Comparison of ENCODE assay signal across 20 cellular contexts in genomic region chr2:39178756-39179155, GRCh38. TPM values are rescaled to one million over a fixed set of nuclear protein-coding genes. Genes with fewer than 3 reads are reported as not detected.
A peak's percentile ranks its signal among the peaks of the same experiment; 100 is the strongest.
DNase-seq lines count a peak whose midpoint lies in the region; ATAC-seq, FAIRE-seq and TF ChIP-seq lines count a peak whose summit lies in the region.
"Had no signal": no experiment of that assay in that cellular context is flagged by ENCODE, and none has a peak within 500 bp of the region (broad histone marks: within the 10 kb centered on the region; RNA-seq: fewer than 3 reads in every experiment).

No MANE protein-coding gene starts in this region.

- no peaks in the 10 kb centered on the region for H3K9me2 ChIP-seq in SK-N-SH

- H3K4me1 ChIP-seq in A549 (no peaks in the 10 kb centered on the region), IMR-90 (ENCODE audit: control insufficient read depth, insufficient read depth, low read length) (no peaks in the 10 kb centered on the region), K562 (replicated peaks in 1 of 2; ENCODE audit: control insufficient read depth in 2 of 2, insufficient read depth in 2 of 2, low read length in 2 of 2) (no peaks in the 10 kb centered on the region), SK-N-SH (ENCODE audit: control insufficient read depth in 1 of 2, insufficient read depth in 2 of 2, low read depth in 1 of 2, low read length in 1 of 2) (peaks cover 0 to 11% of the 10 kb centered on the region in 2 experiments; a peak in 1 of 4 replicates)
- H3K4me1 ChIP-seq: BLaER1 treated with 17β-estradiol and CSF1 and Interleukin-3, amounts not matched to agents 10 nM and 100 nM had no signal

- H3K27me3 ChIP-seq in IMR-90 (ENCODE audit: control insufficient read depth, insufficient read depth, low read length) (no peaks in the 10 kb centered on the region), K562 (ENCODE audit: control insufficient read depth in 2 of 2, insufficient read depth in 2 of 2, low read length in 2 of 2) (no peaks in the 10 kb centered on the region), SK-N-SH (ENCODE audit: insufficient read depth) (no peaks in the 10 kb centered on the region)
- H3K27me3 ChIP-seq: BLaER1 treated with 17β-estradiol and CSF1 and Interleukin-3, amounts not matched to agents 10 nM and 100 nM had no signal

- FAIRE-seq in A549 (lab: Jason Lieb, UNC) (no peak), K562 (lab: Jason Lieb, UNC) (no peak)
- FAIRE-seq: A204.1, D721Med, G401.6, GM12891, GM19239 had no signal

- H3K27ac ChIP-seq in A549 (no peak overlapping the region), IMR-90 (ENCODE audit: insufficient read depth, low read length) (no peak overlapping the region), K562 (ENCODE audit: extremely low read depth, low read depth, low read length) (no peak overlapping the region), SK-N-SH (ENCODE audit: low read depth in 2 of 2, low read length in 1 of 2) (no peak overlapping the region)
- H3K27ac ChIP-seq: BLaER1 treated with 17β-estradiol and CSF1 and Interleukin-3, amounts not matched to agents 10 nM and 100 nM had no signal

- no peak overlapping the region for H3K4ac ChIP-seq in IMR-90 (ENCODE audit: low read depth, low read length)

- WGBS in A549 (ENCODE audit: missing lambda C conversion rate): 75% methylated on average over 4 of the region's 4 CpGs
- 100% methylated on average over 1 of the region's 4 CpGs; no CpG with 5 or more reads in 1 of the 2 experiments for WGBS in IMR-90 (ENCODE audit: extremely low coverage in 2 of 2, insufficient read length in 1 of 2), 2 experiments
- 52% methylated on average over 4 of the region's 4 CpGs for WGBS in K562 (ENCODE audit: insufficient coverage, low coverage, missing lambda C conversion rate)
- 87% methylated on average over 4 of the region's 4 CpGs for whole genome bisulfite sequencing in SK-N-SH (ENCODE audit: low lambda C conversion rate)

- TF ChIP-seq RAD21 in A549 (conservative IDR thresholded peaks at IDR 0.05 in 1 of 2, IDR thresholded peaks at IDR 0.05 in 1 of 2) (no peak), IMR-90 (IDR thresholded peaks at IDR 0.05; ENCODE audit: low read length) (no peak), K562 (CRISPR knock-in tag; conservative IDR thresholded peaks at IDR 0.05 in 1 of 2, IDR thresholded peaks at IDR 0.05 in 1 of 2) (no peak), SK-N-SH (IDR thresholded peaks at IDR 0.05; ENCODE audit: low read length) (no peak)

- no peaks in the 10 kb centered on the region for H3K79me1 ChIP-seq in IMR-90 (ENCODE audit: low read depth in 1 of 2, low read length in 2 of 2)

- H3F3A ChIP-seq in SK-N-SH (replicated peaks; ENCODE audit: insufficient read depth): no peaks in the 10 kb centered on the region

- no peak for ATAC-seq in A549
- ATAC-seq in IMR-90 (ENCODE audit: low read depth): no peak
- ATAC-seq in K562: no peak
- ATAC-seq in GM19395 (IDR thresholded peaks at IDR 0.05; ENCODE audit: unreplicated experiment): no peak
- ATAC-seq: CD8-positive, alpha-beta T cell had no signal

- H3K18ac ChIP-seq in IMR-90 (ENCODE audit: low read depth, low read length): no peak overlapping the region

- H3K4me2 ChIP-seq in A549: no peak overlapping the region
- no peak overlapping the region for H3K4me2 ChIP-seq in IMR-90 (ENCODE audit: low read depth, low read length)
- H3K4me2 ChIP-seq in K562 (ENCODE audit: insufficient read depth, low read length): no peak overlapping the region
- H3K4me2 ChIP-seq in SK-N-SH: no peak overlapping the region
- H3K4me2 ChIP-seq: BLaER1 treated with 17β-estradiol and CSF1 and Interleukin-3, amounts not matched to agents 10 nM and 100 nM had no signal

- BruUV-seq in IMR-90 (replicated peaks; lab: Mats Ljungman, UMichigan) (no TSS peak), K562 (replicated peaks; lab: Mats Ljungman, UMichigan) (no TSS peak)

- DNase-seq in A549 (ENCODE audit: low read depth in 1 of 2, low spot score in 1 of 2): no peak
- DNase-seq in IMR-90: no peak
- no peak for DNase-seq in K562 (ENCODE audit: extremely low read depth in 1 of 4, low spot score in 3 of 4)
- no peak for DNase-seq in SK-N-SH
- DNase-seq in H4 (ENCODE audit: low spot score): no peak
- DNase-seq: 8988T; AML-193; Caco-2; Calu3; CD4-positive, alpha-beta T cell; CD8-positive, alpha-beta T cell; DMS79 treated with DMSO at 0.1 percent for 48 hours; GF-D8 had no signal

- no peak overlapping the region for H4K8ac ChIP-seq in IMR-90 (ENCODE audit: low read depth in 2 of 2, low read length in 2 of 2)

- intact Hi-C loops in IMR-90 (cut with micrococcal nuclease) (no loop called here), K562 (cut with micrococcal nuclease) (no loop called here)

- H3K9me3 ChIP-seq in A549 (no peaks in the 10 kb centered on the region), IMR-90 (ENCODE audit: control insufficient read depth, insufficient read depth, low read length) (no peaks in the 10 kb centered on the region), K562 (replicated peaks; ENCODE audit: control insufficient read depth, insufficient read depth, low read depth, low read length) (no peaks in the 10 kb centered on the region), SK-N-SH (no peaks in the 10 kb centered on the region)
- H3K9me3 ChIP-seq: BLaER1 treated with 17β-estradiol and CSF1 and Interleukin-3, amounts not matched to agents 10 nM and 100 nM; Caco-2 had no signal

- H3K4me3 ChIP-seq in A549: no peak overlapping the region
- H3K4me3 ChIP-seq in IMR-90 (ENCODE audit: insufficient read depth, low read depth, low read length): no peak overlapping the region
- no peak overlapping the region for H3K4me3 ChIP-seq in K562
- H3K4me3 ChIP-seq in SK-N-SH (ENCODE audit: low read depth in 2 of 2, low read length in 1 of 2): no peak overlapping the region
- H3K4me3 ChIP-seq: BLaER1 treated with 17β-estradiol and CSF1 and Interleukin-3, amounts not matched to agents 10 nM and 100 nM had no signal

- H3K9ac ChIP-seq in IMR-90 (ENCODE audit: low read depth, low read length) (no peak overlapping the region), K562 (ENCODE audit: insufficient read depth in 1 of 2, low read depth in 2 of 2, low read length in 2 of 2) (no peak overlapping the region), SK-N-SH (no peak overlapping the region)
- H3K9ac ChIP-seq: BLaER1 treated with 17β-estradiol and CSF1 and Interleukin-3, amounts not matched to agents 10 nM and 100 nM had no signal

- no peak overlapping the region for H2AK9ac ChIP-seq in IMR-90 (replicated peaks; ENCODE audit: low read depth, low read length, poor library complexity)

- no peak overlapping the region for H2AK5ac ChIP-seq in IMR-90 (ENCODE audit: low read depth, low read length)

- no peak overlapping the region for H2BK20ac ChIP-seq in IMR-90 (ENCODE audit: low read depth, low read length)

- CTCF ChIA-PET in A549 (lab: Yijun Ruan, JAX) (interaction anchor here (1.0 to 1.1 kb wide), 2 partner anchors 10 to 119 kb away, joined by 3 read pairs; no protein-coding TSS in a partner anchor), IMR-90 (lab: Yijun Ruan, JAX) (no interaction called here), K562 (lab: Yijun Ruan, JAX; ENCODE audit: low intra/inter-chr PET ratio) (no interaction called here), SK-N-SH (lab: Yijun Ruan, JAX) (interaction anchor here (0.9 to 1.9 kb wide), 2 partner anchors 11 to 49 kb away, joined by 3 to 9 read pairs; no protein-coding TSS in a partner anchor)

- in situ Hi-C loops in IMR-90 (cut with MboI; ENCODE audit: low sequenced_read_pairs): no loop called here
- in situ Hi-C loops in K562 (cut with MboI): no loop called here

- H3K14ac ChIP-seq in IMR-90 (replicated peaks; ENCODE audit: low read depth, low read length): no peak overlapping the region

- H2BK120ac ChIP-seq in IMR-90 (ENCODE audit: low read depth, low read length): no peak overlapping the region

- H3K56ac ChIP-seq in IMR-90 (ENCODE audit: extremely low read depth, insufficient read depth, low read length): no peak overlapping the region

- POLR2A ChIA-PET in A549 (lab: Yijun Ruan, JAX): no interaction called here
- POLR2A ChIA-PET in IMR-90 (lab: Charles Lee; ENCODE audit: unreplicated experiment): no interaction called here
- POLR2A ChIA-PET in K562 (lab: Yijun Ruan, JAX): no interaction called here
- POLR2A ChIA-PET in SK-N-SH (lab: Yijun Ruan, JAX): no interaction called here

- H3K23ac ChIP-seq in IMR-90 (ENCODE audit: low read depth, low read length): no peak overlapping the region

- no peak overlapping the region for H2BK5ac ChIP-seq in IMR-90 (ENCODE audit: low read depth, low read length, poor library complexity, severe bottlenecking)

- TF ChIP-seq CTCF in A549 (IDR thresholded peaks at IDR 0.05) (no peak), IMR-90 (conservative IDR thresholded peaks at IDR 0.05; ENCODE audit: low read depth, low read length) (no peak), K562 (IDR thresholded peaks at IDR 0.05 in 2 of 3, conservative IDR thresholded peaks at IDR 0.05 in 1 of 3; ENCODE audit: insufficient read depth in 2 of 3, low read depth in 1 of 3, low read length in 3 of 3) (no peak), SK-N-SH (IDR thresholded peaks at IDR 0.05) (no peak)

- H4K5ac ChIP-seq in IMR-90 (ENCODE audit: low read depth, low read length): no peak overlapping the region

- H3K79me2 ChIP-seq in K562 (ENCODE audit: control insufficient read depth, insufficient read depth, low read length) (no peaks in the 10 kb centered on the region), SK-N-SH (ENCODE audit: insufficient read depth) (no peaks in the 10 kb centered on the region)

- no peaks in the 10 kb centered on the region for H3K9me1 ChIP-seq in IMR-90 (ENCODE audit: insufficient read depth, low read length)
- H3K9me1 ChIP-seq in K562 (ENCODE audit: control insufficient read depth, insufficient read depth, low read length): no peaks in the 10 kb centered on the region

- no peak overlapping the region for H2AFZ ChIP-seq in IMR-90 (replicated peaks; ENCODE audit: low read length, poor library complexity)
- H2AFZ ChIP-seq in K562 (ENCODE audit: low read depth, low read length): 0 out of 2 replicates have a peak overlapping the region, but pooled peaks have one; percentile 14
- no peak overlapping the region for H2AFZ ChIP-seq in SK-N-SH (ENCODE audit: low read depth)

- TF ChIP-seq EP300 in A549 (IDR thresholded peaks at IDR 0.05): no peak
- TF ChIP-seq EP300 in K562 (IDR thresholded peaks at IDR 0.05; ENCODE audit: low read length): no peak
- no peak for TF ChIP-seq EP300 in SK-N-SH (IDR thresholded peaks at IDR 0.05; ENCODE audit: borderline replicate concordance in 1 of 2, low read depth in 1 of 2, low read length in 1 of 2)

- no peak overlapping the region for H2BK15ac ChIP-seq in IMR-90 (ENCODE audit: low read depth, low read length)

- TF ChIP-seq POLR2A in A549 (IDR thresholded peaks at IDR 0.05; ENCODE audit: low read length) (no peak), IMR-90 (IDR thresholded peaks at IDR 0.05; ENCODE audit: low read depth, low read length) (no peak), K562 (conservative IDR thresholded peaks at IDR 0.05) (no peak)

- dilution Hi-C loops in IMR-90 (cut with HindIII; ENCODE audit: low sequenced_read_pairs, unreplicated experiment): no loop called here

- H4K91ac ChIP-seq in IMR-90 (ENCODE audit: insufficient read depth, low read depth, low read length): no peak overlapping the region

- H3K36me3 ChIP-seq in IMR-90 (ENCODE audit: control insufficient read depth, insufficient read depth, low read length) (no peaks in the 10 kb centered on the region), K562 (ENCODE audit: control insufficient read depth, insufficient read depth, low read length) (no peaks in the 10 kb centered on the region), SK-N-SH (replicated peaks in 1 of 2; ENCODE audit: control insufficient read depth in 1 of 2, insufficient read depth in 2 of 2, low read length in 1 of 2) (peaks cover 4% of the 10 kb centered on the region in 2 experiments)
- H3K36me3 ChIP-seq: BLaER1 treated with 17β-estradiol and CSF1 and Interleukin-3, amounts not matched to agents 10 nM and 100 nM had no signal

- no peaks in the 10 kb centered on the region for H4K20me1 ChIP-seq in IMR-90 (ENCODE audit: insufficient read depth, low read length)
- H4K20me1 ChIP-seq in K562 (replicated peaks; ENCODE audit: control insufficient read depth, insufficient read depth, low read length): no peaks in the 10 kb centered on the region
- H4K20me1 ChIP-seq in SK-N-SH (ENCODE audit: insufficient read depth): no peaks in the 10 kb centered on the region
- H4K20me1 ChIP-seq: BLaER1 treated with 17β-estradiol and CSF1 and Interleukin-3, amounts not matched to agents 10 nM and 100 nM had no signal

RNA-seq across cellular contexts. Expression of gene SOS1, which starts 57.9 kb away (rescaled TPM):
- polyA plus RNA-seq in A549 (2011; rRNA removed) (45.5 and 48.9 TPM in 2 replicates), A549 (2017; fragmentation: RNase III; extraction: RNeasy Plus Mini Kit Qiagen cat#74134 plus additional on column Dnase treatment) (17.0 to 19.6 TPM (median 19.5 TPM) in 3 replicates), IMR-90 (2012; rRNA removed) (10.6 and 11.2 TPM in 2 replicates), K562 (2011; rRNA removed) (27.1 and 27.9 TPM in 2 replicates), K562 (2014; fragmentation: Illumina TruSeq; extraction: Trizol) (24.5 and 26.8 TPM in 2 replicates), K562 (2014; fragmentation: Nextera tagmentation; extraction: Ambion mirVana) (1 to 10 TPM; 2.5 to 4.0 TPM), K562 (2014; rRNA removed) (10.9 and 12.1 TPM in 2 replicates), SK-N-SH (2012; rRNA removed) (12.8 and 14.6 TPM in 2 replicates)
- polyA plus RNA-seq in A549 (2012; cell fraction: cytosol; rRNA removed): 6.8 and 8.2 TPM in 2 replicates
- 9.4 and 10.6 TPM in 2 replicates for polyA plus RNA-seq in A549 (2012; cell fraction: nucleus; rRNA removed)
- polyA minus RNA-seq in A549 (2011; rRNA and poly(A)+ RNA removed): 24.3 and 37.8 TPM in 2 replicates
- total RNA-seq in IMR-90 (2012; rRNA removed) (8.2 and 13.6 TPM in 2 replicates), K562 (2014; rRNA removed) (6.3 and 7.6 TPM in 2 replicates), K562 (2014; rRNA removed; fragmentation: Illumina TruSeq; extraction: Trizol) (16.3 and 17.9 TPM in 2 replicates), K562 (2015; rRNA removed; fragmentation: Illumina TruSeq; extraction: Trizol) (20.1 and 21.6 TPM in 2 replicates), K562 (2021) (23.1 and 23.8 TPM in 2 replicates)
- 1.0 and 1.9 TPM in 2 replicates for polyA plus RNA-seq in IMR-90 (2012; cell fraction: cytosol; rRNA removed)
- polyA plus RNA-seq in IMR-90 (2012; cell fraction: nucleus; rRNA removed; ENCODE audit: low replicate concordance): 5.8 and 43.5 TPM in 2 replicates
- 26.1 and 163 TPM in 2 replicates for total RNA-seq in K562 (2011; cell fraction: chromatin; rRNA removed; ENCODE audit: low replicate concordance)
- total RNA-seq in K562 (2011; cell fraction: nucleolus; rRNA removed): 8.8 and 15.8 TPM in 2 replicates
- 38.1 and 53.0 TPM in 2 replicates for total RNA-seq in K562 (2011; cell fraction: nucleoplasm; rRNA removed)
- polyA plus RNA-seq in K562 (2011; cell fraction: cytosol; rRNA removed): 16.0 and 30.7 TPM in 2 replicates
- polyA plus RNA-seq in K562 (2011; cell fraction: nucleus; rRNA removed): 61.3 and 78.0 TPM in 2 replicates
- 13.2 and 16.3 TPM in 2 replicates for polyA plus RNA-seq in K562 (2012)
- 80.6 and 96.0 TPM in 2 replicates for polyA minus RNA-seq in K562 (2011; rRNA and poly(A)+ RNA removed)
- polyA minus RNA-seq in K562 (2011; cell fraction: cytosol; rRNA and poly(A)+ RNA removed): 15.1 and 17.0 TPM in 2 replicates
- polyA minus RNA-seq in K562 (2011; cell fraction: nucleus; rRNA and poly(A)+ RNA removed): 52.2 and 93.1 TPM in 2 replicates
- polyA plus RNA-seq in SK-N-SH (2012; cell fraction: cytosol; rRNA removed): 10.8 and 12.0 TPM in 2 replicates
- 9.7 and 30.1 TPM in 2 replicates for polyA plus RNA-seq in SK-N-SH (2012; cell fraction: nucleus; rRNA removed)
- 14.3 and 25.8 TPM in 2 replicates for total RNA-seq in H4 (2014; rRNA removed; shearing (Covaris generic))

Comparison
In these comparisons a context has a peak if more than half of its experiments do, and no peak if none do; other contexts are left out.
1. CTCF ChIA-PET loops: an anchor here in A549 (1.0 to 1.1 kb wide) and SK-N-SH (0.9 to 1.9 kb wide); none called in IMR-90 and K562.
2. Of the 35 proteins assayed by ChIP-seq in both K562 and A549: peak only in K562: none; only in A549: none; in both: CEBPB; in neither: 34.